In the genomic region with DNA sequence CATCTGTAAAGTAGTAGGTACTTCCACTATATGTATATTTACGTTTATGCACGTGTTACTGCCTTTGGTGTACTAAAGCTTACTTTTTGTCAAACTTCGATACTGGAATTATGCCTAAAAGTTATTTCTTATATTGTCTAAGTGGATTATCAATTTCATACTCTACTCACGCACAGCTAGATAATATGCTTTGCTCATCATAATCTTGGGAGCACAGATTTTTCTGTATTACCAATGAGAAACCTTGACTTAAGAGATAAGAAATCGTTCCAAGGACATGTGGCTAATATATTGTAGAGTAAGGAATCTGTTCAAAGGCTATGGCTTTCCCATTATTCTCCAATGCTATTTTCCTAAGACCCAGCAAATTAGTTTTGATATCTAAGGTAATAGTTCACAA, we compare ENCODE assay signal across 20 cellular contexts. TPM values are rescaled to one million over a fixed set of nuclear protein-coding genes. Genes with fewer than 3 reads are reported as not detected.
DNase-seq lines count a peak whose midpoint lies in the region; ATAC-seq, FAIRE-seq and TF ChIP-seq lines count a peak whose summit lies in the region.
"Had no signal": no experiment of that assay in that cellular context is flagged by ENCODE, and none has a peak within 500 bp of the region (broad histone marks: within the 10 kb centered on the region; RNA-seq: fewer than 3 reads in every experiment).

No MANE protein-coding gene starts in this region.

- TF ChIP-seq RAD21 in A549 (conservative IDR thresholded peaks at IDR 0.05 in 1 of 2, IDR thresholded peaks at IDR 0.05 in 1 of 2) = no peak

- H3K4me3 Mint-ChIP-seq in CD8-positive, alpha-beta T cell = no peak overlapping the region
- H3K4me3 Mint-ChIP-seq in activated CD4-positive, alpha-beta memory T cell treated with anti-CD3 and anti-CD28 coated beads, Interleukin-2, amount 10 ng/mL, durations not matched to agents 7 days and 5 days = no peak overlapping the region
- H3K4me3 Mint-ChIP-seq: CD4-positive, alpha-beta memory T cell; GM23338; H9 had no signal

- no peak for ATAC-seq in A549
- no peak for ATAC-seq in CD8-positive, alpha-beta T cell
- ATAC-seq in HG03460 (IDR thresholded peaks at IDR 0.05; ENCODE audit: unreplicated experiment) = no peak
- ATAC-seq: GM12878, GM23338, HCT116 had no signal

- H3K4me3 ChIP-seq in A549 (no peak overlapping the region), SK-N-MC (no peak overlapping the region)
- H3K4me3 ChIP-seq in CD8-positive, alpha-beta T cell (ENCODE audit: low read depth, low read length) = no peak overlapping the region
- H3K4me3 ChIP-seq: GM12878, GM23338 had no signal

- no peak for FAIRE-seq in A549 (lab: Jason Lieb, UNC)
- FAIRE-seq: A204.1, GM12878 had no signal

- DNase-seq in A549 (ENCODE audit: low read depth in 1 of 2, low spot score in 1 of 2) (no peak), SK-N-MC (ENCODE audit: low read depth, low spot score) (no peak), substantia nigra (lab: John Stamatoyannopoulos, UW) (no peak)
- no peak for DNase-seq in CD8-positive, alpha-beta T cell
- DNase-seq in activated CD4-positive, alpha-beta memory T cell treated with anti-CD3 and anti-CD28 coated beads, Interleukin-2, amount 10 ng/mL, durations not matched to agents 7 days and 5 days = no peak
- DNase-seq: ACHN; AML-193; C1 segment of cervical spinal cord; Caco-2; CD4-positive, alpha-beta memory T cell; DMS 273 treated with DMSO at 0.1 percent for 48 hours; DMS79; EL; GDM1; H9 had no signal

- CTCF ChIA-PET in A549 (lab: Yijun Ruan, JAX) = no interaction called here
- CTCF ChIA-PET in CD8-positive, alpha-beta T cell (lab: Charles Lee) = interaction anchor here (1.0 kb wide), 1 partner anchor 10 kb away, joined by 4 read pairs; a partner anchor contains a TSS
- CTCF ChIA-PET in activated CD4-positive, alpha-beta memory T cell treated with anti-CD3 and anti-CD28 coated beads, Interleukin-2, amount 10 ng/mL, durations not matched to agents 7 days and 5 days (lab: Charles Lee) = no interaction called here

- no peak for TF ChIP-seq EP300 in A549 (IDR thresholded peaks at IDR 0.05)

- POLR2A ChIA-PET in A549 (lab: Yijun Ruan, JAX) = interaction anchor here (1.0 kb wide), 1 partner anchor 10 kb away, joined by 3 read pairs; no protein-coding TSS in a partner anchor
- POLR2A ChIA-PET in CD8-positive, alpha-beta T cell (lab: Charles Lee) = interaction anchor here (1.2 to 9.5 kb wide), 2 partner anchors 8 to 11 kb away, joined by 3 to 146 read pairs; a partner anchor contains a TSS
- POLR2A ChIA-PET in activated CD4-positive, alpha-beta memory T cell treated with anti-CD3 and anti-CD28 coated beads, Interleukin-2, amount 10 ng/mL, durations not matched to agents 7 days and 5 days (lab: Charles Lee) = interaction anchor here (3.8 kb wide), 1 partner anchor 9 kb away, joined by 25 read pairs; a partner anchor contains a TSS

- peaks cover 5% of the 10 kb centered on the region for H3K36me3 ChIP-seq in CD8-positive, alpha-beta T cell (ENCODE audit: insufficient read depth, low read length)
- peaks cover 54% of the 10 kb centered on the region for H3K36me3 ChIP-seq in SK-N-MC (ENCODE audit: insufficient read depth, low read length)

- H3K36me3 Mint-ChIP-seq in CD8-positive, alpha-beta T cell = peaks cover 33% of the 10 kb centered on the region
- H3K36me3 Mint-ChIP-seq in activated CD4-positive, alpha-beta memory T cell treated with anti-CD3 and anti-CD28 coated beads, Interleukin-2, amount 10 ng/mL, durations not matched to agents 7 days and 5 days (ENCODE audit: low read depth) = peaks cover 37% of the 10 kb centered on the region

- H3K9me3 ChIP-seq in A549 (no peaks in the 10 kb centered on the region), SK-N-MC (ENCODE audit: low read depth, low read length) (no peaks in the 10 kb centered on the region)
- no peaks in the 10 kb centered on the region for H3K9me3 ChIP-seq in CD8-positive, alpha-beta T cell (ENCODE audit: low read length)
- H3K9me3 ChIP-seq: Caco-2 had no signal

- no peak overlapping the region for H3K4me2 ChIP-seq in A549
- H3K4me2 ChIP-seq: GM23338 had no signal

- WGBS in A549 (ENCODE audit: missing lambda C conversion rate) = 94% methylated on average over 5 of the region's 5 CpGs

- no peaks in the 10 kb centered on the region for H3K27me3 Mint-ChIP-seq in CD8-positive, alpha-beta T cell (ENCODE audit: low read depth)
- H3K27me3 Mint-ChIP-seq in activated CD4-positive, alpha-beta memory T cell treated with anti-CD3 and anti-CD28 coated beads, Interleukin-2, amount 10 ng/mL, durations not matched to agents 7 days and 5 days = no peaks in the 10 kb centered on the region
- H3K27me3 Mint-ChIP-seq: CD4-positive, alpha-beta memory T cell had no signal

- H3K27ac ChIP-seq in A549 (no peak overlapping the region), SK-N-MC (peak overlapping the region; percentile 38; the same call in 1 of the 2 replicates), substantia nigra (ENCODE audit: low read depth, low read length, poor library complexity, severe bottlenecking) (no peak overlapping the region)
- H3K27ac ChIP-seq in CD8-positive, alpha-beta T cell (ENCODE audit: low read depth, low read length) = no peak overlapping the region

- peaks cover 18% of the 10 kb centered on the region; the same call in 2 of the 3 replicates for H3K4me1 ChIP-seq in A549
- H3K4me1 ChIP-seq in CD8-positive, alpha-beta T cell (ENCODE audit: insufficient read depth, low read length) = peaks cover 11% of the 10 kb centered on the region

- H3K27ac Mint-ChIP-seq in CD8-positive, alpha-beta T cell = peak overlapping the region; percentile 27
- H3K27ac Mint-ChIP-seq in activated CD4-positive, alpha-beta memory T cell treated with anti-CD3 and anti-CD28 coated beads, Interleukin-2, amount 10 ng/mL, durations not matched to agents 7 days and 5 days = no peak overlapping the region
- H3K27ac Mint-ChIP-seq: GM23338, H9 had no signal

- TF ChIP-seq CTCF in A549 (IDR thresholded peaks at IDR 0.05) = no peak
- TF ChIP-seq CTCF in CD8-positive, alpha-beta T cell (IDR thresholded peaks at IDR 0.05) = no peak

- no peaks in the 10 kb centered on the region for H3K9me3 Mint-ChIP-seq in CD8-positive, alpha-beta T cell
- H3K9me3 Mint-ChIP-seq in activated CD4-positive, alpha-beta memory T cell treated with anti-CD3 and anti-CD28 coated beads, Interleukin-2, amount 10 ng/mL, durations not matched to agents 7 days and 5 days = no peaks in the 10 kb centered on the region
- H3K9me3 Mint-ChIP-seq: CD4-positive, alpha-beta memory T cell; GM23338; H9 had no signal

- H3K4me1 Mint-ChIP-seq in CD8-positive, alpha-beta T cell (ENCODE audit: low read depth) = peaks cover 20% of the 10 kb centered on the region
- H3K4me1 Mint-ChIP-seq in activated CD4-positive, alpha-beta memory T cell treated with anti-CD3 and anti-CD28 coated beads, Interleukin-2, amount 10 ng/mL, durations not matched to agents 7 days and 5 days = peaks cover 20% of the 10 kb centered on the region

- H3K27me3 ChIP-seq in CD8-positive, alpha-beta T cell (ENCODE audit: insufficient read depth, low read length) = no peaks in the 10 kb centered on the region

- TF ChIP-seq POLR2A in A549 (IDR thresholded peaks at IDR 0.05; ENCODE audit: low read length) = no peak

- intact Hi-C loops in CD8-positive, alpha-beta T cell (cut with DNase I, micrococcal nuclease) = no loop called here

- H3K9ac ChIP-seq in SK-N-MC (ENCODE audit: insufficient read length) = no peak overlapping the region

TF ChIP-seq in A549, 52 proteins besides CTCF, POLR2A, EP300 and RAD21:
- TF ChIP-seq MAFK (IDR thresholded peaks at IDR 0.05; ENCODE audit: partially characterized antibody) (peak; percentile 79), MAZ (IDR thresholded peaks at IDR 0.05; ENCODE audit: borderline replicate concordance, low read depth, low read length) (no peak), TP53 (CRISPR knock-in tag; IDR thresholded peaks at IDR 0.05) (no peak)

RNA-seq across cellular contexts. Expression of a gene that starts 6.5 kb away (rescaled TPM):
- polyA plus RNA-seq in A549 (2011; rRNA removed) (286 and 468 TPM in 2 replicates), A549 (2017; fragmentation: RNase III; extraction: RNeasy Plus Mini Kit Qiagen cat#74134 plus additional on column Dnase treatment) (1,189 to 1,457 TPM (median 1,198 TPM) in 3 replicates)
- 301 and 505 TPM in 2 replicates for polyA plus RNA-seq in A549 (2012; cell fraction: cytosol; rRNA removed)
- polyA plus RNA-seq in A549 (2012; cell fraction: nucleus; rRNA removed) = 52.2 and 83.9 TPM in 2 replicates
- 27.4 and 28.4 TPM in 2 replicates for polyA minus RNA-seq in A549 (2011; rRNA and poly(A)+ RNA removed)
- total RNA-seq in CD8-positive, alpha-beta T cell = 10 to 100 TPM; 76.7 to 76.8 TPM
- total RNA-seq in activated CD4-positive, alpha-beta memory T cell treated with anti-CD3 and anti-CD28 coated beads, Interleukin-2, amount 10 ng/mL, durations not matched to agents 7 days and 5 days = 10 to 100 TPM; 85.9 to 92.6 TPM

RNA-seq across cellular contexts. Expression of a gene that starts 7.0 kb away (rescaled TPM):
- polyA plus RNA-seq in A549 (2011; rRNA removed) = 767 and 790 TPM in 2 replicates
- 369 and 389 TPM in 2 replicates for polyA plus RNA-seq in A549 (2012; cell fraction: cytosol; rRNA removed)
- 233 and 254 TPM in 2 replicates for polyA plus RNA-seq in A549 (2012; cell fraction: nucleus; rRNA removed)
- 833 to 1,004 TPM (median 882 TPM) in 3 replicates for polyA plus RNA-seq in A549 (2017; fragmentation: RNase III; extraction: RNeasy Plus Mini Kit Qiagen cat#74134 plus additional on column Dnase treatment)
- 315 and 357 TPM in 2 replicates for polyA minus RNA-seq in A549 (2011; rRNA and poly(A)+ RNA removed)
- 100 to 1,000 TPM; 162 to 163 TPM for total RNA-seq in CD8-positive, alpha-beta T cell
- total RNA-seq in activated CD4-positive, alpha-beta memory T cell treated with anti-CD3 and anti-CD28 coated beads, Interleukin-2, amount 10 ng/mL, durations not matched to agents 7 days and 5 days = 100 to 1,000 TPM; 227 to 229 TPM

RNA-seq across cellular contexts. Expression of a gene that starts 9.2 kb away (rescaled TPM):
- polyA plus RNA-seq in A549 (2011; rRNA removed) = 44.2 and 74.7 TPM in 2 replicates
- 22.4 and 23.9 TPM in 2 replicates for polyA plus RNA-seq in A549 (2012; cell fraction: cytosol; rRNA removed)
- polyA plus RNA-seq in A549 (2012; cell fraction: nucleus; rRNA removed) = 5.5 and 8.8 TPM in 2 replicates
- polyA plus RNA-seq in A549 (2017; fragmentation: RNase III; extraction: RNeasy Plus Mini Kit Qiagen cat#74134 plus additional on column Dnase treatment) = 57.5 to 64.3 TPM (median 58.1 TPM) in 3 replicates
- polyA minus RNA-seq in A549 (2011; rRNA and poly(A)+ RNA removed) = 7.3 and 9.9 TPM in 2 replicates
- 10 to 100 TPM; 32.1 to 36.5 TPM for total RNA-seq in CD8-positive, alpha-beta T cell
- total RNA-seq in activated CD4-positive, alpha-beta memory T cell treated with anti-CD3 and anti-CD28 coated beads, Interleukin-2, amount 10 ng/mL, durations not matched to agents 7 days and 5 days = 10 to 100 TPM; 23.5 to 24.8 TPM

RNA-seq across cellular contexts. Expression of a gene that starts 53.3 kb away (rescaled TPM):
- polyA plus RNA-seq in A549 (2011; rRNA removed) = 6.1 and 11.2 TPM in 2 replicates
- polyA plus RNA-seq in A549 (2012; cell fraction: cytosol; rRNA removed) = 2.1 and 2.8 TPM in 2 replicates
- polyA plus RNA-seq in A549 (2012; cell fraction: nucleus; rRNA removed) = 0.76 and 1.9 TPM in 2 replicates
- 22.9 to 25.1 TPM (median 24.3 TPM) in 3 replicates for polyA plus RNA-seq in A549 (2017; fragmentation: RNase III; extraction: RNeasy Plus Mini Kit Qiagen cat#74134 plus additional on column Dnase treatment)
- polyA minus RNA-seq in A549 (2011; rRNA and poly(A)+ RNA removed) = 6.6 and 10.3 TPM in 2 replicates
- 10 to 100 TPM; 66.9 to 67.6 TPM for total RNA-seq in CD8-positive, alpha-beta T cell
- 10 to 100 TPM; 22.2 to 24.4 TPM for total RNA-seq in activated CD4-positive, alpha-beta memory T cell treated with anti-CD3 and anti-CD28 coated beads, Interleukin-2, amount 10 ng/mL, durations not matched to agents 7 days and 5 days
